ENCODE assay signal across 1 cellular context in genomic region chr2:199911877-199912161, GRCh38.
TF ChIP-seq lines count a peak whose summit lies in the region.

No MANE protein-coding gene starts in this region.

TF ChIP-seq in GM23338, 12 proteins besides CTCF, POLR2A, EP300 and RAD21 (continued from another document):
- TF ChIP-seq ZNF462 (CRISPR knock-in tag; IDR thresholded peaks at IDR 0.05): no peak
- TF ChIP-seq EZH2phosphoT487 (IDR thresholded peaks at IDR 0.05; ENCODE audit: unreplicated experiment): no peak
- no peak for TF ChIP-seq JUNB (IDR thresholded peaks at IDR 0.05; ENCODE audit: unreplicated experiment)
- no peak for TF ChIP-seq POLR2AphosphoS5 (IDR thresholded peaks at IDR 0.05; ENCODE audit: low read depth)
- TF ChIP-seq NANOG (IDR thresholded peaks at IDR 0.05; ENCODE audit: borderline replicate concordance): no peak
